8 cellular contexts compared by ENCODE assay signal in genomic region chr14:104665663-104666522, GRCh38. TPM values are rescaled to one million over a fixed set of nuclear protein-coding genes. Genes with fewer than 3 reads are reported as not detected.
DNase-seq lines count a peak whose midpoint lies in the region; ATAC-seq lines count a peak whose summit lies in the region.

No MANE protein-coding gene starts in this region.

- H3K4me3 Mint-ChIP-seq in T-helper 17 cell = peak overlapping the region; percentile 92

- peak; percentile 25 for DNase-seq in NCI-H510A treated with DMSO at 0.1 percent for 48 hours (lab: John Stamatoyannopoulos, UW)
- DNase-seq in NCI-H510A (lab: John Stamatoyannopoulos, UW) = no peak
- DNase-seq in T-helper 17 cell = peak in 1 of 3 donors; percentile 37
- peak; percentile 89 for DNase-seq in ecto neural progenitor cell (ENCODE audit: low spot score)
- DNase-seq in myocyte (ENCODE audit: low read depth) = peak; percentile 26
- DNase-seq in glomerular visceral epithelial cell (ENCODE audit: extremely low spot score) = no peak
- DNase-seq in hepatic stellate cell (ENCODE audit: low spot score) = no peak

- H3K9me3 ChIP-seq in T-helper 17 cell (ENCODE audit: control insufficient read depth, low read length, poor library complexity, severe bottlenecking) = no peaks in the 10 kb centered on the region

- peaks cover 15% of the 10 kb centered on the region for H3K27me3 Mint-ChIP-seq in T-helper 17 cell

- H3K4me1 Mint-ChIP-seq in T-helper 17 cell = peaks cover 21% of the 10 kb centered on the region

- H3K27ac Mint-ChIP-seq in T-helper 17 cell = peak overlapping the region; percentile 86

- ATAC-seq in T-helper 17 cell (peak; percentile 89), HG03432 (IDR thresholded peaks at IDR 0.05; ENCODE audit: unreplicated experiment) (no peak)

- peaks cover 3% of the 10 kb centered on the region for H3K36me3 Mint-ChIP-seq in T-helper 17 cell (ENCODE audit: low read depth)

RNA-seq across cellular contexts. Expression of gene INF2, which starts 23.5 kb away (rescaled TPM):
- 10 to 100 TPM; 61.0 to 76.1 TPM for total RNA-seq in T-helper 17 cell
- 87.3 and 113 TPM in 2 replicates for total RNA-seq in myocyte
- polyA plus RNA-seq in myocyte (2012) = 122 TPM

RNA-seq across cellular contexts. Expression of gene ADSS1, which starts 58.1 kb away (rescaled TPM):
- total RNA-seq in T-helper 17 cell = 1 to 10 TPM; 2.4 to 2.9 TPM
- 11.2 and 20.2 TPM in 2 replicates for total RNA-seq in myocyte
- polyA plus RNA-seq in myocyte (2012) = 11.3 TPM

Comparison
In these comparisons a context has a peak if more than half of its experiments do, and no peak if none do; other contexts are left out.
1. DNase-seq: peak in NCI-H510A treated with DMSO at 0.1 percent for 48 hours (single experiment), ecto neural progenitor cell (single experiment) and myocyte (single experiment); none in NCI-H510A (single experiment), glomerular visceral epithelial cell (single experiment) and hepatic stellate cell (single experiment).